8 cellular contexts compared by ENCODE assay signal in the genomic region with DNA sequence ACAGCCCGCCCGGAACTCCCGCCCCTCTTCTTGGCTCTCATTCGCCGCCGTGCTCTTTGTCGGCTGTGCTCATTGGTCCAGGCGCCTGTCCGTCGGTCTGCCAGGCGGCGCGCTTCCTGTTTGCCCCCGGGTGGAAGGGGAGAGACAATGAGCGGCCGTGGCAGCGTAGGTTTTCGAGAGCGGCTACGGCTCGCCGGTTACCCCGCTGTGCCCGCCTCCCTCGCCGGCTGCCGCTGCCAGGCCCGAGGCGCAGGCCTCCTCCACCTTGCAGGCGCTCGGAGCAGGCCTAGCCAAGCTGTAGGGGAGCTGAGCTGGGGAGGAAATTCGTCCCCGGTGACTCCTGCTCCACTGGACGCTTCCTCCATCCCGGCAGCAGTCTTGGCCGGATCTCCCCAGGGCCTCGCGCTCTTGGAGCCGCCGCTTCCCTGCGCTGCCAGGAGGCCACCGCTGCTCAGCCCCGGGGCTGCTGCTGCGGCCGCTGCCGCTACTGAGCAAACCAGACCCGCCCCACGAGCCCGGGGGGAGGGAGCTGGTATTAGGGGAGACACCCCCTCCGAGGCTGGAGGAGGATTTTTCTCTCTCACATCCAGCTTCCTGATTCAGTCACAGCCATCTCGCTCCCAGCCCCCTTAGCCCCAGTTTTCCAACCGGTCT. TPM values are rescaled to one million over a fixed set of nuclear protein-coding genes. Genes with fewer than 3 reads are reported as not detected.
DNase-seq lines count a peak whose midpoint lies in the region; ATAC-seq, FAIRE-seq and TF ChIP-seq lines count a peak whose summit lies in the region.

Gene SP3, minus strand, starts transcription at position 2 of the 654 bp plus-strand sequence. CDS start 202 bp downstream, outside the sequence.

- TF ChIP-seq CTCF in AG10803 (conservative IDR thresholded peaks at IDR 0.05; ENCODE audit: low read length) (0 out of 2 replicates have a peak, but pooled peaks have one; percentile 3), kidney (IDR thresholded peaks at IDR 0.05; ENCODE audit: borderline replicate concordance, extremely low read depth, insufficient read depth) (no peak)

- intact Hi-C loops in kidney (cut with DNase I) = no loop called here

- H3K27ac ChIP-seq in kidney (ENCODE audit: low read depth in 2 of 2, low read length in 2 of 2) = peak within 1 kb of the TSS; percentile 99 to 100

- peak within 1 kb of the TSS; percentile 60 to 86 for H3K9ac ChIP-seq in kidney (ENCODE audit: low read length in 2 of 2)

- peak; percentile 62 for FAIRE-seq in kidney (lab: Jason Lieb, UNC)

- H3K4me3 ChIP-seq in AG10803 (ENCODE audit: low read length) (peak within 1 kb of the TSS; percentile 88), kidney (ENCODE audit: low read length in 2 of 2) (peak within 1 kb of the TSS; percentile 62 to 67)

- DNase-seq in AG10803 (ENCODE audit: low read depth) (peak; percentile 97), NCI-H510A (lab: John Stamatoyannopoulos, UW) (peak; percentile 100), cerebellum (ENCODE audit: low spot score) (peak; percentile 99), kidney (peak; percentile 100)
- peak; percentile 92 for DNase-seq in activated CD4-positive, alpha-beta T cell treated with anti-CD3 and anti-CD28 coated beads for 1 hour
- peak; percentile 97 for DNase-seq in stimulated activated CD4-positive, alpha-beta T cell treated with anti-CD3 and anti-CD28 coated beads, Interleukin-15, amount 100 ng/mL, for 24 hours

- H3K9me3 ChIP-seq in kidney (ENCODE audit: control insufficient read depth in 1 of 2, low read length in 2 of 2) = no peaks in the 10 kb centered on the region

- no peaks in the 10 kb centered on the region for H3K36me3 ChIP-seq in kidney (ENCODE audit: control insufficient read depth in 1 of 2, insufficient read depth in 2 of 2, low read length in 2 of 2)

- ATAC-seq in GM19035 (IDR thresholded peaks at IDR 0.05; ENCODE audit: unreplicated experiment) = peak; percentile 67
- peak; percentile 75 for ATAC-seq in HG03354 (IDR thresholded peaks at IDR 0.05; ENCODE audit: poor library complexity, severe bottlenecking, unreplicated experiment)

- peaks cover 6 to 16% of the 10 kb centered on the region in 2 donors for H3K4me1 ChIP-seq in kidney (ENCODE audit: control insufficient read depth in 1 of 2, insufficient read depth in 1 of 2, low read depth in 1 of 2, low read length in 2 of 2)

RNA-seq across cellular contexts. Expression of gene SP3, which starts in this region (rescaled TPM):
- total RNA-seq in cerebellum = 137 TPM
- 86.2 TPM for total RNA-seq in kidney
- polyA plus RNA-seq in kidney (ENCODE audit: insufficient read depth, low read depth, low replicate concordance) = 14.5 TPM

Comparison
In these comparisons a context has a peak if more than half of its experiments do, and no peak if none do; other contexts are left out.
1. Peak in every context shown above with its lines: DNase-seq, ATAC-seq, H3K4me3 ChIP-seq and H3K27ac ChIP-seq.